13 cellular contexts compared by ENCODE assay signal in genomic region chr21:16942703-16943102, GRCh38.
A peak's percentile ranks its signal among the peaks of the same experiment; 100 is the strongest.
DNase-seq lines count a peak whose midpoint lies in the region; ATAC-seq, FAIRE-seq and TF ChIP-seq lines count a peak whose summit lies in the region.
"Had no signal": no experiment of that assay in that cellular context is flagged by ENCODE, and none has a peak within 500 bp of the region (broad histone marks: within the 10 kb centered on the region; RNA-seq: fewer than 3 reads in every experiment).

No MANE protein-coding gene starts in this region.

- H3K27me3 Mint-ChIP-seq in activated T-helper 2 cell treated with anti-CD3 and anti-CD28 coated beads, Interferon-gamma antibody, Interleukin-2, Interleukin-4, amounts not matched to agents 10 μg/mL and 5 μg/mL and 100 μg/mL, durations not matched to agents 14 hours and 24 hours and 36 hours (ENCODE audit: low read depth) = no peaks in the 10 kb centered on the region
- H3K27me3 Mint-ChIP-seq in activated CD4-positive, alpha-beta memory T cell treated with anti-CD3 and anti-CD28 coated beads, Interleukin-2, amount 10 ng/mL, durations not matched to agents 7 days and 5 days = no peaks in the 10 kb centered on the region
- no peaks in the 10 kb centered on the region for H3K27me3 Mint-ChIP-seq in CD8-positive, alpha-beta T cell (ENCODE audit: low read depth)
- H3K27me3 Mint-ChIP-seq: activated CD4-positive, alpha-beta memory T cell treated with anti-CD3 and anti-CD28 coated beads for 36 hours; CD4-positive, alpha-beta memory T cell had no signal

- no peaks in the 10 kb centered on the region for H3K36me3 Mint-ChIP-seq in activated T-helper 2 cell treated with anti-CD3 and anti-CD28 coated beads, Interferon-gamma antibody, Interleukin-2, Interleukin-4, amounts not matched to agents 10 μg/mL and 5 μg/mL and 100 μg/mL, durations not matched to agents 14 hours and 24 hours and 36 hours (ENCODE audit: low read depth)
- no peaks in the 10 kb centered on the region for H3K36me3 Mint-ChIP-seq in activated CD4-positive, alpha-beta memory T cell treated with anti-CD3 and anti-CD28 coated beads, Interleukin-2, amount 10 ng/mL, durations not matched to agents 7 days and 5 days (ENCODE audit: low read depth)
- H3K36me3 Mint-ChIP-seq in CD8-positive, alpha-beta T cell = no peaks in the 10 kb centered on the region
- H3K36me3 Mint-ChIP-seq: activated CD4-positive, alpha-beta memory T cell treated with anti-CD3 and anti-CD28 coated beads for 36 hours had no signal

- H3K9me3 ChIP-seq in A549 = no peaks in the 10 kb centered on the region
- H3K9me3 ChIP-seq in CD8-positive, alpha-beta T cell (ENCODE audit: low read length) = no peaks in the 10 kb centered on the region

- no peak for TF ChIP-seq POLR2A in A549 (IDR thresholded peaks at IDR 0.05; ENCODE audit: low read length)

- TF ChIP-seq CTCF in A549 (IDR thresholded peaks at IDR 0.05) (peak; percentile 22; the same call in 2 of the 3 replicates), foreskin fibroblast (IDR thresholded peaks at IDR 0.05; ENCODE audit: low read depth, low read length) (peak; percentile 57)
- TF ChIP-seq CTCF in CD8-positive, alpha-beta T cell (IDR thresholded peaks at IDR 0.05) = no peak

- H3K4me1 Mint-ChIP-seq in activated T-helper 2 cell treated with anti-CD3 and anti-CD28 coated beads, Interferon-gamma antibody, Interleukin-2, Interleukin-4, amounts not matched to agents 10 μg/mL and 5 μg/mL and 100 μg/mL, durations not matched to agents 14 hours and 24 hours and 36 hours (ENCODE audit: low read depth) = no peaks in the 10 kb centered on the region
- H3K4me1 Mint-ChIP-seq in activated CD4-positive, alpha-beta memory T cell treated with anti-CD3 and anti-CD28 coated beads, Interleukin-2, amount 10 ng/mL, durations not matched to agents 7 days and 5 days = no peaks in the 10 kb centered on the region
- no peaks in the 10 kb centered on the region for H3K4me1 Mint-ChIP-seq in CD8-positive, alpha-beta T cell (ENCODE audit: low read depth)
- H3K4me1 Mint-ChIP-seq: CD4-positive, alpha-beta memory T cell had no signal

- no peaks in the 10 kb centered on the region for H3K36me3 ChIP-seq in CD8-positive, alpha-beta T cell (ENCODE audit: insufficient read depth, low read length)

- no peaks in the 10 kb centered on the region for H3K4me1 ChIP-seq in A549
- no peaks in the 10 kb centered on the region for H3K4me1 ChIP-seq in CD8-positive, alpha-beta T cell (ENCODE audit: insufficient read depth, low read length)

- H3K27ac Mint-ChIP-seq in activated T-helper 2 cell treated with anti-CD3 and anti-CD28 coated beads, Interferon-gamma antibody, Interleukin-2, Interleukin-4, amounts not matched to agents 10 μg/mL and 5 μg/mL and 100 μg/mL, durations not matched to agents 14 hours and 24 hours and 36 hours = no peak overlapping the region
- no peak overlapping the region for H3K27ac Mint-ChIP-seq in activated CD4-positive, alpha-beta memory T cell treated with anti-CD3 and anti-CD28 coated beads, Interleukin-2, amount 10 ng/mL, durations not matched to agents 7 days and 5 days
- H3K27ac Mint-ChIP-seq in CD8-positive, alpha-beta T cell = no peak overlapping the region
- H3K27ac Mint-ChIP-seq: activated CD4-positive, alpha-beta memory T cell treated with anti-CD3 and anti-CD28 coated beads for 36 hours had no signal

- POLR2A ChIA-PET in A549 (lab: Yijun Ruan, JAX) = no interaction called here
- POLR2A ChIA-PET in HEK293T (lab: Yijun Ruan, JAX) = no interaction called here
- POLR2A ChIA-PET in activated CD4-positive, alpha-beta memory T cell treated with anti-CD3 and anti-CD28 coated beads, Interleukin-2, amount 10 ng/mL, durations not matched to agents 7 days and 5 days (lab: Charles Lee) = no interaction called here
- POLR2A ChIA-PET in CD8-positive, alpha-beta T cell (lab: Charles Lee) = no interaction called here

- H3K4me3 Mint-ChIP-seq in activated T-helper 2 cell treated with anti-CD3 and anti-CD28 coated beads, Interferon-gamma antibody, Interleukin-2, Interleukin-4, amounts not matched to agents 10 μg/mL and 5 μg/mL and 100 μg/mL, durations not matched to agents 14 hours and 24 hours and 36 hours (ENCODE audit: low read depth) = no peak overlapping the region
- H3K4me3 Mint-ChIP-seq in activated CD4-positive, alpha-beta memory T cell treated with anti-CD3 and anti-CD28 coated beads, Interleukin-2, amount 10 ng/mL, durations not matched to agents 7 days and 5 days = no peak overlapping the region
- H3K4me3 Mint-ChIP-seq in CD8-positive, alpha-beta T cell = no peak overlapping the region
- H3K4me3 Mint-ChIP-seq: activated CD4-positive, alpha-beta memory T cell treated with anti-CD3 and anti-CD28 coated beads for 36 hours; CD4-positive, alpha-beta memory T cell had no signal

- H3K9me3 Mint-ChIP-seq in activated T-helper 2 cell treated with anti-CD3 and anti-CD28 coated beads, Interferon-gamma antibody, Interleukin-2, Interleukin-4, amounts not matched to agents 10 μg/mL and 5 μg/mL and 100 μg/mL, durations not matched to agents 14 hours and 24 hours and 36 hours = peaks cover 65% of the 10 kb centered on the region
- peaks cover 20% of the 10 kb centered on the region for H3K9me3 Mint-ChIP-seq in activated CD4-positive, alpha-beta memory T cell treated with anti-CD3 and anti-CD28 coated beads, Interleukin-2, amount 10 ng/mL, durations not matched to agents 7 days and 5 days
- H3K9me3 Mint-ChIP-seq in CD8-positive, alpha-beta T cell = peaks cover 22% of the 10 kb centered on the region

- TF ChIP-seq EP300 in A549 (IDR thresholded peaks at IDR 0.05) = no peak

- no peak overlapping the region for H3K27ac ChIP-seq in A549
- H3K27ac ChIP-seq in CD8-positive, alpha-beta T cell (ENCODE audit: low read depth, low read length) = no peak overlapping the region
- H3K27ac ChIP-seq: RWPE1 had no signal

- no peaks in the 10 kb centered on the region for H3K27me3 ChIP-seq in CD8-positive, alpha-beta T cell (ENCODE audit: insufficient read depth, low read length)

- no peak overlapping the region for H3K4me3 ChIP-seq in A549
- no peak overlapping the region for H3K4me3 ChIP-seq in foreskin fibroblast (ENCODE audit: low read depth in 1 of 2, low read length in 2 of 2)
- no peak overlapping the region for H3K4me3 ChIP-seq in CD8-positive, alpha-beta T cell (ENCODE audit: low read depth, low read length)

- no peak for FAIRE-seq in A549 (lab: Jason Lieb, UNC)
- FAIRE-seq: H54, kidney had no signal

- ATAC-seq in A549 (peak in 1 of 2 experiments; percentile 38; a peak in 1 of 6 replicates), HG03039 (IDR thresholded peaks at IDR 0.05; ENCODE audit: unreplicated experiment) (no peak)
- ATAC-seq in CD8-positive, alpha-beta T cell = no peak

- CTCF ChIA-PET in A549 (lab: Yijun Ruan, JAX) (interaction anchor here (0.6 kb wide), 1 partner anchor 340 kb away, joined by 3 read pairs; no protein-coding TSS in a partner anchor), HEK293T (lab: Yijun Ruan, JAX) (interaction anchor here (0.9 kb wide), 1 partner anchor 11 kb away, joined by 3 read pairs; no protein-coding TSS in a partner anchor)
- CTCF ChIA-PET in activated CD4-positive, alpha-beta memory T cell treated with anti-CD3 and anti-CD28 coated beads, Interleukin-2, amount 10 ng/mL, durations not matched to agents 7 days and 5 days (lab: Charles Lee) = no interaction called here
- CTCF ChIA-PET in CD8-positive, alpha-beta T cell (lab: Charles Lee) = no interaction called here

- intact Hi-C loops in activated T-helper 2 cell treated with anti-CD3 and anti-CD28 coated beads, Interferon-gamma antibody, Interleukin-2, Interleukin-4, amounts not matched to agents 10 μg/mL and 5 μg/mL and 100 μg/mL, durations not matched to agents 14 hours and 24 hours and 36 hours (cut with micrococcal nuclease) = no loop called here
- intact Hi-C loops in CD8-positive, alpha-beta T cell (cut with DNase I, micrococcal nuclease) = no loop called here

- 18% methylated on average over 4 of the region's 4 CpGs for WGBS in A549 (ENCODE audit: missing lambda C conversion rate)

- peak; percentile 33 to 63; a peak in 4 of 5 replicates for TF ChIP-seq RAD21 in A549 (conservative IDR thresholded peaks at IDR 0.05 in 1 of 2, IDR thresholded peaks at IDR 0.05 in 1 of 2)

- H3K4me2 ChIP-seq in A549 = no peak overlapping the region

- DNase-seq in A549 (ENCODE audit: low read depth in 1 of 2, low spot score in 1 of 2) = peak in 1 of 2 experiments; percentile 28
- peak; percentile 51 for DNase-seq in HEK293T (ENCODE audit: extremely low spot score)
- DNase-seq in SW480 (ENCODE audit: low spot score) = peak; percentile 21
- DNase-seq in foreskin fibroblast = peak; percentile 2 to 20
- no peak for DNase-seq in activated T-helper 2 cell treated with anti-CD3 and anti-CD28 coated beads, Interferon-gamma antibody, Interleukin-2, Interleukin-4, amounts not matched to agents 10 μg/mL and 5 μg/mL and 100 μg/mL, durations not matched to agents 14 hours and 24 hours and 36 hours (ENCODE audit: low spot score)
- DNase-seq in activated CD4-positive, alpha-beta memory T cell treated with anti-CD3 and anti-CD28 coated beads, Interleukin-2, amount 10 ng/mL, durations not matched to agents 7 days and 5 days = no peak
- DNase-seq in CD8-positive, alpha-beta T cell = no peak
- DNase-seq: activated CD4-positive, alpha-beta memory T cell treated with anti-CD3 and anti-CD28 coated beads for 36 hours; CD4-positive, alpha-beta memory T cell; kidney had no signal

TF ChIP-seq in A549, 52 proteins besides CTCF, POLR2A, EP300 and RAD21:
- TF ChIP-seq CEBPB (IDR thresholded peaks at IDR 0.05) = no peak
- peak; percentile 32; the same call in 2 of the 3 replicates for TF ChIP-seq SMC3 (IDR thresholded peaks at IDR 0.05)

TF ChIP-seq in HEK293T, 16 proteins besides CTCF, POLR2A, EP300 and RAD21:
- TF ChIP-seq NFRKB (IDR thresholded peaks at IDR 0.05) (no peak), ZNF384 (IDR thresholded peaks at IDR 0.05) (peak; percentile 62)
TF ChIP-seq in HEK293T: peak in this region for 1.

Comparison
In these comparisons a context has a peak if more than half of its experiments do, and no peak if none do; other contexts are left out.
1. DNase-seq: peak in HEK293T (single experiment), SW480 (single experiment) and foreskin fibroblast (2 of 2); none in activated T-helper 2 cell treated with anti-CD3 and anti-CD28 coated beads, Interferon-gamma antibody, Interleukin-2, Interleukin-4, amounts not matched to agents 10 μg/mL and 5 μg/mL and 100 μg/mL, durations not matched to agents 14 hours and 24 hours and 36 hours (single experiment), activated CD4-positive, alpha-beta memory T cell treated with anti-CD3 and anti-CD28 coated beads, Interleukin-2, amount 10 ng/mL, durations not matched to agents 7 days and 5 days (single experiment) and CD8-positive, alpha-beta T cell (0 of 7).
2. CTCF ChIA-PET loops: an anchor here in A549 (0.6 kb wide) and HEK293T (0.9 kb wide); none called in activated CD4-positive, alpha-beta memory T cell treated with anti-CD3 and anti-CD28 coated beads, Interleukin-2, amount 10 ng/mL, durations not matched to agents 7 days and 5 days and CD8-positive, alpha-beta T cell.